9 cellular contexts compared by ENCODE assay signal in the genomic region with DNA sequence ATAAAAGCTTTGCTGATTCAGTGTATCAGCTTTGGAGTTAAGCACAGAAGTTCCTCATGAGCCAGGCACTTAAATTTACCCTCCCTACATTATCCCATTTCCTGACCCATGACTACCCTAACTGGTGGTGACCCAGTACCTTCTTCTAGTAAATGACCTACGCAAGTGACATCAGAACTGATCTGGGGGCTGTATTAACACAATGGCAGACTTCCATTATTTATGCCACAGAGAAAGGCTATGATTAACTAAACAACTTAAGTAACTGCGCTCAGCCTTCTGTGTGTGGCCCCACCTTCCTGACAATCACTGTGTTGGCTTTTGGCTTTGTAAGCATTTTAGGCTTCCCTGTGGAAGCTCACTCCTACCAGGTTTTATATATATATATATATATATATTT. TPM values are rescaled to one million over a fixed set of nuclear protein-coding genes. Genes with fewer than 3 reads are reported as not detected.
A peak's percentile ranks its signal among the peaks of the same experiment; 100 is the strongest.
DNase-seq lines count a peak whose midpoint lies in the region; ATAC-seq, FAIRE-seq and TF ChIP-seq lines count a peak whose summit lies in the region.
"Had no signal": no experiment of that assay in that cellular context is flagged by ENCODE, and none has a peak within 500 bp of the region (broad histone marks: within the 10 kb centered on the region; RNA-seq: fewer than 3 reads in every experiment).

No MANE protein-coding gene starts in this region.

- H3K36me3 Mint-ChIP-seq in astrocyte (ENCODE audit: low read depth, unreplicated experiment): no peaks in the 10 kb centered on the region

- no peak overlapping the region for H3K27ac Mint-ChIP-seq in astrocyte (ENCODE audit: unreplicated experiment)

- H3K27me3 ChIP-seq in H7 (ENCODE audit: control insufficient read depth, insufficient read depth, low read length) (no peaks in the 10 kb centered on the region), astrocyte (ENCODE audit: insufficient read depth, low read length) (no peaks in the 10 kb centered on the region), lower lobe of right lung (ENCODE audit: low read depth) (peaks cover 4% of the 10 kb centered on the region)

- H3K4me1 Mint-ChIP-seq in astrocyte (ENCODE audit: low read depth, unreplicated experiment): peaks cover 15% of the 10 kb centered on the region

- H3K4me3 Mint-ChIP-seq in astrocyte (ENCODE audit: unreplicated experiment): peak overlapping the region; percentile 75

- peaks cover 4% of the 10 kb centered on the region for H3K27me3 Mint-ChIP-seq in astrocyte (ENCODE audit: low read depth, unreplicated experiment)

- H3K4me3 ChIP-seq in AG10803 (ENCODE audit: low read length) (peak overlapping the region; percentile 94), H7 (ENCODE audit: insufficient read depth, low read depth, low read length) (peak overlapping the region; percentile 75), astrocyte (ENCODE audit: insufficient read depth, low read depth, low read length) (peak overlapping the region; percentile 99), lower lobe of right lung (peak overlapping the region; percentile 74)

- ATAC-seq in lower lobe of right lung (no peak), GM18873 (IDR thresholded peaks at IDR 0.05; ENCODE audit: low FRiP score, unreplicated experiment) (no peak)

- no peak overlapping the region for H2AFZ ChIP-seq in astrocyte (ENCODE audit: low read depth, low read length)

- no peak for DNase-seq in AG10803 (ENCODE audit: low read depth)
- DNase-seq in H7: no peak
- DNase-seq in astrocyte (ENCODE audit: low read depth): peak; percentile 39
- DNase-seq in lower lobe of right lung: no peak
- no peak for DNase-seq in NOMO-1 treated with DMSO at 0.1 percent for 48 hours (lab: John Stamatoyannopoulos, UW; ENCODE audit: unreplicated experiment)
- DNase-seq in posterior vena cava (ENCODE audit: low spot score): no peak
- no peak for DNase-seq in GOT3 (lab: John Stamatoyannopoulos, UW)
- DNase-seq: NCI-H146 had no signal

- H4K20me1 ChIP-seq in astrocyte (ENCODE audit: insufficient read depth, low read length): peaks cover 55% of the 10 kb centered on the region

- intact Hi-C loops in lower lobe of right lung (cut with DNase I) (no loop called here), posterior vena cava (cut with DNase I) (loop anchor here (5.0 to 10.0 kb wide), 3 partner anchors 91 to 679 kb away; partner anchors contain the start of gene OPA1 (in 1 of the 2))

- H3K27ac ChIP-seq in astrocyte (ENCODE audit: low read depth, low read length): no peak overlapping the region
- no peak overlapping the region for H3K27ac ChIP-seq in lower lobe of right lung

- H3K4me1 ChIP-seq in astrocyte (ENCODE audit: insufficient read depth, low read length) (peaks cover 14% of the 10 kb centered on the region), lower lobe of right lung (peaks cover 22% of the 10 kb centered on the region)

- H3K79me2 ChIP-seq in astrocyte (ENCODE audit: insufficient read depth, low read length): peaks cover 69% of the 10 kb centered on the region

- peak overlapping the region; percentile 99 for H3K9ac ChIP-seq in astrocyte (ENCODE audit: low read length)

- TF ChIP-seq CTCF in AG10803 (conservative IDR thresholded peaks at IDR 0.05; ENCODE audit: low read length) (no peak), astrocyte (IDR thresholded peaks at IDR 0.05; ENCODE audit: insufficient read depth, low read depth, low read length) (no peak), lower lobe of right lung (IDR thresholded peaks at IDR 0.05) (no peak)

- peak overlapping the region; percentile 91 for H3K4me2 ChIP-seq in astrocyte (ENCODE audit: low read length)

- H3K36me3 ChIP-seq in H7 (replicated peaks; ENCODE audit: control insufficient read depth, insufficient read depth, low read length): no peaks in the 10 kb centered on the region
- no peaks in the 10 kb centered on the region for H3K36me3 ChIP-seq in astrocyte (ENCODE audit: insufficient read depth, low read length)
- no peaks in the 10 kb centered on the region for H3K36me3 ChIP-seq in lower lobe of right lung

- no peaks in the 10 kb centered on the region for H3K9me3 ChIP-seq in astrocyte (ENCODE audit: insufficient read depth, low read depth, low read length)
- H3K9me3 ChIP-seq in lower lobe of right lung: no peaks in the 10 kb centered on the region

- FAIRE-seq in astrocyte (lab: Jason Lieb, UNC): no peak

- H3K9me3 Mint-ChIP-seq in astrocyte (ENCODE audit: unreplicated experiment): no peaks in the 10 kb centered on the region

RNA-seq across cellular contexts. Expression of gene MB21D2, which starts 1.9 kb away (rescaled TPM):
- total RNA-seq in H7 (2014; rRNA removed; shearing (Covaris generic)): 32.6 and 36.9 TPM in 2 replicates
- 10.7 and 11.0 TPM in 2 replicates for total RNA-seq in astrocyte
- 5.0 TPM for total RNA-seq in lower lobe of right lung
- 1 to 10 TPM; 5.2 to 6.3 TPM for total RNA-seq in posterior vena cava
